In genomic region chr3:40309439-40309924, GRCh38 we compare ENCODE assay signal across 1 cellular context.
TF ChIP-seq lines count a peak whose summit lies in the region.

EIF1B (plus strand) TSS chr3:40309707; CDS start chr3:40309942, 235 bp downstream.

TF ChIP-seq in GM12878, 131 proteins besides CTCF, POLR2A, EP300 and RAD21 (continued from another document and continues in another):
- TF ChIP-seq RELB (IDR thresholded peaks at IDR 0.05; ENCODE audit: low read depth) (peak; percentile 76), CEBPZ (IDR thresholded peaks at IDR 0.05; ENCODE audit: low read depth, low read length) (no peak), PKNOX1 (IDR thresholded peaks at IDR 0.05) (peak; percentile 91), IRF4 (IDR thresholded peaks at IDR 0.05; ENCODE audit: low read depth, low read length) (0 out of 2 replicates have a peak, but pooled peaks have one; percentile 41), SUZ12 (IDR thresholded peaks at IDR 0.05; ENCODE audit: unreplicated experiment) (no peak), GATAD2B (conservative IDR thresholded peaks at IDR 0.05; ENCODE audit: low read depth) (peak; percentile 44; the same call in 1 of the 2 replicates), MEF2B (IDR thresholded peaks at IDR 0.05; ENCODE audit: partially characterized antibody, poor library complexity, severe bottlenecking) (no peak), SMAD5 (IDR thresholded peaks at IDR 0.05; ENCODE audit: low read depth) (peak; percentile 56; the same call in 1 of the 2 replicates), ZNF24 (IDR thresholded peaks at IDR 0.05) (no peak), NR2C2 (IDR thresholded peaks at IDR 0.05; ENCODE audit: borderline replicate concordance, control insufficient read depth, insufficient read length, low read depth) (no peak), MEF2A (IDR thresholded peaks at IDR 0.05; ENCODE audit: insufficient read depth, low read depth, low read length) (peak; percentile 44; the same call in 1 of the 2 replicates), TBL1XR1 (IDR thresholded peaks at IDR 0.05; ENCODE audit: low read depth, low read length) (peak; percentile 68; the same call in 1 of the 2 replicates), HDAC6 (IDR thresholded peaks at IDR 0.05; ENCODE audit: unreplicated experiment) (no peak), ZBED1 (IDR thresholded peaks at IDR 0.05; ENCODE audit: borderline replicate concordance) (0 out of 2 replicates have a peak, but pooled peaks have one; percentile 22), MLLT1 (IDR thresholded peaks at IDR 0.05) (0 out of 2 replicates have a peak, but pooled peaks have one; percentile 64), ZBTB40 (IDR thresholded peaks at IDR 0.05; ENCODE audit: borderline replicate concordance) (peak; percentile 70; the same call in 1 of the 2 replicates), RFX5 (IDR thresholded peaks at IDR 0.05; ENCODE audit: low read depth, low read length) (no peak), MXI1 (IDR thresholded peaks at IDR 0.05; ENCODE audit: low read depth, low read length) (peak; percentile 61; the same call in 1 of the 2 replicates), BMI1 (IDR thresholded peaks at IDR 0.05; ENCODE audit: borderline replicate concordance) (no peak), SKIL (IDR thresholded peaks at IDR 0.05; ENCODE audit: low read depth, poor library complexity, severe bottlenecking) (peak; percentile 26), ZNF384 (IDR thresholded peaks at IDR 0.05; ENCODE audit: borderline replicate concordance, low read depth, low read length) (no peak), PBX3 (IDR thresholded peaks at IDR 0.05; ENCODE audit: insufficient replicate concordance, low read depth, low read length) (peak; percentile 62), ETV6 (conservative IDR thresholded peaks at IDR 0.05 in 1 of 2, IDR thresholded peaks at IDR 0.05 in 1 of 2; ENCODE audit: borderline replicate concordance in 1 of 2, low read depth in 1 of 2) (no peak), ZNF274 (IDR thresholded peaks at IDR 0.05; ENCODE audit: insufficient read depth, insufficient read length) (no peak), CHD2 (IDR thresholded peaks at IDR 0.05; ENCODE audit: borderline replicate concordance, low read depth, low read length) (no peak), RAD51 (IDR thresholded peaks at IDR 0.05) (peak; percentile 98), E2F4 (IDR thresholded peaks at IDR 0.05; ENCODE audit: low read depth, low read length) (0 out of 2 replicates have a peak, but pooled peaks have one; percentile 52), CREM (IDR thresholded peaks at IDR 0.05; ENCODE audit: low read depth) (peak; percentile 79), PAX8 (IDR thresholded peaks at IDR 0.05) (no peak), JUNB (IDR thresholded peaks at IDR 0.05) (no peak; the same call in 1 of the 2 replicates), NKRF (conservative IDR thresholded peaks at IDR 0.05) (no peak), ATF7 (IDR thresholded peaks at IDR 0.05; ENCODE audit: low read depth) (peak; percentile 25; the same call in 1 of the 2 replicates), USF1 (IDR thresholded peaks at IDR 0.05; ENCODE audit: borderline replicate concordance, extremely low read length, insufficient read depth, low read depth, low read length) (peak; percentile 94), HCFC1 (IDR thresholded peaks at IDR 0.05; ENCODE audit: low read length) (peak; percentile 96), SREBF2 (IDR thresholded peaks at IDR 0.05; ENCODE audit: low read length) (no peak), ESRRA (IDR thresholded peaks at IDR 0.05; ENCODE audit: low read length) (no peak), STAT3 (IDR thresholded peaks at IDR 0.05; ENCODE audit: low read depth, low read length) (no peak), CHD1 (IDR thresholded peaks at IDR 0.05; ENCODE audit: low read depth, low read length) (no peak), HDGF (IDR thresholded peaks at IDR 0.05) (peak; percentile 89)
